In the genomic region with DNA sequence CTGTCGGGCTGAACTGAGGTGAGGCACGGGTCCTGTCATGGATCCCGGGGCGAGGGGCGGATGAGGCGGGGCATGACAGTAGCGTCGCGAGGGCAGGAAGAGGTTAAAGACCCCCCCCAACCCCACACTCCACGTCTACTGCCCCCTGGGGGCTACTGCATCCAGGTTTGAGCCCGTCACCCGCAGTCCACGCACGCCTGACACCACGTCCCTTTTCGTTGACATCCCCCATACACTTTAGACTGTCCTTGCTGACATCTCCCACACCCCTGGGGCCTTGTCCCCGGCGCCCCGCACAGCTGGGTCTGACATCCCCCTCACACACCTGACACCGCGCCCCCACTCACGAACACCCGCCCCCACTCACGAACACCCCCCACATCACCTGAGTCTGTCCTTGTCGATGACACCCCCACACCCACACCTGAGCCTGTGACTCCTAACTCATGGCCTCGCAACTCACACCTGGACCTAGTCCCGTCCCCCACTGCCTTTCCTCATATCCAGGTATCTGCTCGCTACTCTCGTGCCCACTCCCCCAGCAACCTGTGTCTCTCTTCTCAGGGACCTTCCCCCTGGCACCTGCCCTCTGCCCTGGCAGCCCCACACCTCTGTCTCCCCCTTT, we compare ENCODE assay signal across 8 cellular contexts. TPM values are rescaled to one million over a fixed set of nuclear protein-coding genes. Genes with fewer than 3 reads are reported as not detected.
DNase-seq lines count a peak whose midpoint lies in the region; ATAC-seq and TF ChIP-seq lines count a peak whose summit lies in the region.

No MANE protein-coding gene starts in this region.

- no peaks in the 10 kb centered on the region for H3K36me3 Mint-ChIP-seq in activated CD4-positive, alpha-beta T cell treated with anti-CD3 and anti-CD28 coated beads for 36 hours (ENCODE audit: low read depth)

- H3K27ac ChIP-seq in Karpas-422 (ENCODE audit: low read length), result no peak overlapping the region
- peak overlapping the region; percentile 71 to 77 for H3K27ac ChIP-seq in liver (ENCODE audit: low read depth in 1 of 2, low read length in 2 of 2)
- peak overlapping the region; percentile 63 to 85 (median 70) for H3K27ac ChIP-seq in upper lobe of left lung

- H3K27ac Mint-ChIP-seq in activated CD4-positive, alpha-beta T cell treated with anti-CD3 and anti-CD28 coated beads for 36 hours, result peak overlapping the region; percentile 62

- H3K9ac ChIP-seq in Karpas-422 (ENCODE audit: low read length) (peak overlapping the region; percentile 70), liver (ENCODE audit: low read depth in 1 of 2, low read length in 2 of 2) (peak overlapping the region; percentile 68 to 80)

- in situ Hi-C loops in astrocyte of the spinal cord (cut with HindIII; ENCODE audit: low sequenced_read_pairs), result no loop called here

- H4K20me1 ChIP-seq in Karpas-422 (ENCODE audit: insufficient read depth, low read depth, low read length), result no peaks in the 10 kb centered on the region

- H3K27me3 ChIP-seq in Karpas-422 (ENCODE audit: low read length) (no peaks in the 10 kb centered on the region), liver (ENCODE audit: control insufficient read depth in 4 of 4, insufficient read depth in 4 of 4, low read length in 3 of 4) (no peaks in the 10 kb centered on the region), upper lobe of left lung (no peaks in the 10 kb centered on the region)

- no peak for TF ChIP-seq EP300 in upper lobe of left lung (IDR thresholded peaks at IDR 0.05)

- H3K9me2 ChIP-seq in Karpas-422 (replicated peaks; ENCODE audit: insufficient read depth, low read length), result no peaks in the 10 kb centered on the region

- no peak for TF ChIP-seq RAD21 in liver (IDR thresholded peaks at IDR 0.05)

- no peak overlapping the region for H2AFZ ChIP-seq in Karpas-422 (ENCODE audit: low read length)

- H3K36me3 ChIP-seq in Karpas-422 (ENCODE audit: insufficient read depth, low read length), result no peaks in the 10 kb centered on the region
- H3K36me3 ChIP-seq in liver (ENCODE audit: control insufficient read depth in 4 of 4, insufficient read depth in 3 of 4, low read depth in 1 of 4, low read length in 3 of 4), result peaks cover 0 to 4% (median 0%) of the 10 kb centered on the region in 4 donors
- no peaks in the 10 kb centered on the region for H3K36me3 ChIP-seq in upper lobe of left lung

- WGBS in liver, result 1% methylated on average over 29 of the region's 29 CpGs
- 2 to 4% methylated on average over 20 to 21 of the region's 29 CpGs for WGBS in upper lobe of left lung, 2 donors

- H3K27me3 Mint-ChIP-seq in activated CD4-positive, alpha-beta T cell treated with anti-CD3 and anti-CD28 coated beads for 36 hours, result no peaks in the 10 kb centered on the region

- TF ChIP-seq POLR2A in upper lobe of left lung (IDR thresholded peaks at IDR 0.05), result no peak

- intact Hi-C loops in activated CD4-positive, alpha-beta T cell treated with anti-CD3 and anti-CD28 coated beads for 36 hours (cut with DNase I, micrococcal nuclease), result loop anchor here in 1 of 2 experiments (5.0 to 10.0 kb wide), 2 partner anchors 477 to 531 kb away; a partner anchor contains a TSS

- H3K9me3 Mint-ChIP-seq in activated CD4-positive, alpha-beta T cell treated with anti-CD3 and anti-CD28 coated beads for 36 hours (ENCODE audit: low read depth), result no peaks in the 10 kb centered on the region

- TF ChIP-seq CTCF in astrocyte of the spinal cord (IDR thresholded peaks at IDR 0.05; ENCODE audit: low read depth, low read length) (peak; percentile 31), liver (IDR thresholded peaks at IDR 0.05; ENCODE audit: low read depth, low read length, missing input control) (peak; percentile 27), upper lobe of left lung (IDR thresholded peaks at IDR 0.05) (peak in 3 of 6 experiments; percentile 20 to 52 (median 24))

- H3K4me3 ChIP-seq in Karpas-422 (ENCODE audit: low read length) (peak overlapping the region; percentile 66), astrocyte of the spinal cord (ENCODE audit: low read depth, low read length) (peak overlapping the region; percentile 67), liver (ENCODE audit: low read depth in 1 of 3, low read length in 3 of 3) (peak overlapping the region; percentile 77 to 79 (median 77)), upper lobe of left lung (peak overlapping the region; percentile 68 to 94 (median 82))

- peaks cover 36% of the 10 kb centered on the region for H3K4me1 Mint-ChIP-seq in activated CD4-positive, alpha-beta T cell treated with anti-CD3 and anti-CD28 coated beads for 36 hours

- peaks cover 46% of the 10 kb centered on the region for H3K4me1 ChIP-seq in Karpas-422 (ENCODE audit: low read length)
- H3K4me1 ChIP-seq in liver (ENCODE audit: control insufficient read depth in 4 of 4, insufficient read depth in 4 of 4, low read length in 3 of 4), result peaks cover 12 to 77% (median 63%) of the 10 kb centered on the region in 4 donors
- peaks cover 25 to 39% (median 34%) of the 10 kb centered on the region in 4 donors for H3K4me1 ChIP-seq in upper lobe of left lung

- peak overlapping the region; percentile 75 for H3K4me3 Mint-ChIP-seq in activated CD4-positive, alpha-beta T cell treated with anti-CD3 and anti-CD28 coated beads for 36 hours

- ATAC-seq in activated CD4-positive, alpha-beta T cell treated with anti-CD3 and anti-CD28 coated beads for 36 hours, result peak; percentile 13
- peak in 1 of 2 donors; percentile 1 for ATAC-seq in upper lobe of left lung (ENCODE audit: low FRiP score in 2 of 2)
- no peak for ATAC-seq in GM21390 (IDR thresholded peaks at IDR 0.05; ENCODE audit: unreplicated experiment)
- no peak for ATAC-seq in HG02763 (IDR thresholded peaks at IDR 0.05; ENCODE audit: unreplicated experiment)

- CTCF ChIA-PET in activated CD4-positive, alpha-beta T cell treated with anti-CD3 and anti-CD28 coated beads for 36 hours (lab: Charles Lee), result interaction anchor here (1.0 to 1.7 kb wide), 4 partner anchors 24 to 111 kb away, joined by 3 to 6 read pairs (median 4); no protein-coding TSS in a partner anchor

- DNase-seq in activated CD4-positive, alpha-beta T cell treated with anti-CD3 and anti-CD28 coated beads for 36 hours, result no peak
- DNase-seq in activated CD4-positive, alpha-beta T cell treated with anti-CD3 and anti-CD28 coated beads, Interleukin-2, amount 50 U/mL, for 48 hours, result no peak
- DNase-seq in Karpas-422 (no peak), astrocyte of the spinal cord (ENCODE audit: low read depth, low spot score) (no peak), upper lobe of left lung (no peak)

- POLR2A ChIA-PET in activated CD4-positive, alpha-beta T cell treated with anti-CD3 and anti-CD28 coated beads for 36 hours (lab: Charles Lee), result no interaction called here

- peak overlapping the region; percentile 78 for H3K4me2 ChIP-seq in Karpas-422 (ENCODE audit: low read depth, low read length, poor library complexity, severe bottlenecking)

- H3K9me3 ChIP-seq in Karpas-422 (ENCODE audit: low read length), result no peaks in the 10 kb centered on the region
- no peaks in the 10 kb centered on the region for H3K9me3 ChIP-seq in liver (ENCODE audit: control insufficient read depth in 4 of 4, low read length in 3 of 4)
- H3K9me3 ChIP-seq in upper lobe of left lung, result no peaks in the 10 kb centered on the region

- no peaks in the 10 kb centered on the region for H3K79me2 ChIP-seq in Karpas-422 (ENCODE audit: low read length)

TF ChIP-seq in liver, 16 proteins besides CTCF, POLR2A, EP300 and RAD21 (continues in another document):
- TF ChIP-seq FOXA2 (IDR thresholded peaks at IDR 0.05) (no peak), NR2F2 (IDR thresholded peaks at IDR 0.05) (no peak), JUND (IDR thresholded peaks at IDR 0.05) (no peak), SP1 (IDR thresholded peaks at IDR 0.05) (no peak), EGR1 (IDR thresholded peaks at IDR 0.05; ENCODE audit: low read depth in 2 of 2) (no peak)
- TF ChIP-seq, protein P1, sequence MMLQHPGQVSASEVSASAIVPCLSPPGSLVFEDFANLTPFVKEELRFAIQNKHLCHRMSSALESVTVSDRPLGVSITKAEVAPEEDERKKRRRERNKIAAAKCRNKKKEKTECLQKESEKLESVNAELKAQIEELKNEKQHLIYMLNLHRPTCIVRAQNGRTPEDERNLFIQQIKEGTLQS (IDR thresholded peaks at IDR 0.05), result no peak
- TF ChIP-seq, protein P2, sequence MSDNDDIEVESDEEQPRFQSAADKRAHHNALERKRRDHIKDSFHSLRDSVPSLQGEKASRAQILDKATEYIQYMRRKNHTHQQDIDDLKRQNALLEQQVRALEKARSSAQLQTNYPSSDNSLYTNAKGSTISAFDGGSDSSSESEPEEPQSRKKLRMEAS (IDR thresholded peaks at IDR 0.05), result no peak
- TF ChIP-seq, protein P3, sequence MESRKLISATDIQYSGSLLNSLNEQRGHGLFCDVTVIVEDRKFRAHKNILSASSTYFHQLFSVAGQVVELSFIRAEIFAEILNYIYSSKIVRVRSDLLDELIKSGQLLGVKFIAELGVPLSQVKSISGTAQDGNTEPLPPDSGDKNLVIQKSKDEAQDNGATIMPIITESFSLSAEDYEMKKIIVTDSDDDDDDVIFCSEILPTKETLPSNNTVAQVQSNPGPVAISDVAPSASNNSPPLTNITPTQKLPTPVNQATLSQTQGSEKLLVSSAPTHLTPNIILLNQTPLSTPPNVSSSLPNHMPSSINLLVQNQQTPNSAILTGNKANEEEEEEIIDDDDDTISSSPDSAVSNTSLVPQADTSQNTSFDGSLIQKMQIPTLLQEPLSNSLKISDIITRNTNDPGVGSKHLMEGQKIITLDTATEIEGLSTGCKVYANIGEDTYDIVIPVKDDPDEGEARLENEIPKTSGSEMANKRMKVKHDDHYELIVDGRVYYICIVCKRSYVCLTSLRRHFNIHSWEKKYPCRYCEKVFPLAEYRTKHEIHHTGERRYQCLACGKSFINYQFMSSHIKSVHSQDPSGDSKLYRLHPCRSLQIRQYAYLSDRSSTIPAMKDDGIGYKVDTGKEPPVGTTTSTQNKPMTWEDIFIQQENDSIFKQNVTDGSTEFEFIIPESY (IDR thresholded peaks at IDR 0.05), result no peak

RNA-seq across cellular contexts. Expression of a gene that starts 0.4 kb away (rescaled TPM):
- 10 to 100 TPM; 10.4 to 10.6 TPM for total RNA-seq in activated CD4-positive, alpha-beta T cell treated with anti-CD3 and anti-CD28 coated beads for 36 hours
- total RNA-seq in Karpas-422 (2014; rRNA removed; shearing (Covaris generic); ENCODE audit: low replicate concordance), result 4.5 and 6.2 TPM in 2 replicates
- total RNA-seq in liver (10 to 100 TPM; 24.7 to 79.7 TPM), upper lobe of left lung (10 to 100 TPM in 5 of 6 donors, 1 to 10 TPM in 1; 5.6 to 23.0 (median 13.6) TPM)
- 10 to 100 TPM; 40.7 to 89.6 TPM for polyA plus RNA-seq in liver

RNA-seq across cellular contexts. Expression of a gene that starts 30.8 kb away (rescaled TPM):
- total RNA-seq in activated CD4-positive, alpha-beta T cell treated with anti-CD3 and anti-CD28 coated beads for 36 hours, result 10 to 100 TPM; 33.0 to 40.8 TPM
- 25.1 and 43.6 TPM in 2 replicates for total RNA-seq in Karpas-422 (2014; rRNA removed; shearing (Covaris generic); ENCODE audit: low replicate concordance)
- 10 to 100 TPM; 28.7 to 31.2 TPM for total RNA-seq in liver
- polyA plus RNA-seq in liver, result 10 to 100 TPM; 23.9 to 38.3 TPM
- total RNA-seq in upper lobe of left lung, result 10 to 100 TPM; 14.1 to 46.5 (median 26.8) TPM

RNA-seq across cellular contexts. Expression of a gene that starts 30.9 kb away (rescaled TPM):
- total RNA-seq in activated CD4-positive, alpha-beta T cell treated with anti-CD3 and anti-CD28 coated beads for 36 hours, result 100 to 1,000 TPM in 1 of 2 experiments, 10 to 100 TPM in 1; 89.8 to 104 TPM
- 71.7 and 74.1 TPM in 2 replicates for total RNA-seq in Karpas-422 (2014; rRNA removed; shearing (Covaris generic); ENCODE audit: low replicate concordance)
- total RNA-seq in liver (10 to 100 TPM; 18.7 to 29.0 TPM), upper lobe of left lung (100 to 1,000 TPM in 2 of 6 donors, 10 to 100 TPM in 4; 33.6 to 179 (median 64.9) TPM)
- 10 to 100 TPM in 1 of 2 donors, 1 to 10 TPM in 1; 9.6 to 19.7 TPM for polyA plus RNA-seq in liver
